ENCODE assay signal across 20 cellular contexts in genomic region chr1:76086597-76086996, GRCh38. TPM values are rescaled to one million over a fixed set of nuclear protein-coding genes. Genes with fewer than 3 reads are reported as not detected.
"Had no signal": no experiment of that assay in that cellular context is flagged by ENCODE, and none has a peak within 500 bp of the region (broad histone marks: within the 10 kb centered on the region; RNA-seq: fewer than 3 reads in every experiment).

No MANE protein-coding gene starts in this region.

- H3K4me3 Mint-ChIP-seq: activated naive CD4-positive, alpha-beta T cell treated with anti-CD3 and anti-CD28 coated beads, Interleukin-2, amount 50 U/mL, for 24 hours; activated T-cell treated with anti-CD3 and anti-CD28 coated beads, Interleukin-2, amount 50 U/mL, for 72 hours had no signal

- H3K36me3 Mint-ChIP-seq: activated naive CD4-positive, alpha-beta T cell treated with anti-CD3 and anti-CD28 coated beads, Interleukin-2, amount 50 U/mL, for 24 hours had no signal

- H3K4me1 ChIP-seq: ascending aorta, lower lobe of right lung, prostate gland, testis had no signal

- H3K9me3 Mint-ChIP-seq: activated naive CD4-positive, alpha-beta T cell treated with anti-CD3 and anti-CD28 coated beads, Interleukin-2, amount 50 U/mL, for 24 hours; activated T-cell treated with anti-CD3 and anti-CD28 coated beads, Interleukin-2, amount 50 U/mL, for 72 hours had no signal

- ATAC-seq: activated T-cell treated with anti-CD3 and anti-CD28 coated beads, Interleukin-2, amount 50 U/mL, for 72 hours; lower lobe of right lung had no signal

- H3K9me3 ChIP-seq: ascending aorta, esophagus squamous epithelium, lower lobe of right lung, prostate gland, testis, upper lobe of left lung had no signal

- H3K36me3 ChIP-seq: ascending aorta, esophagus squamous epithelium, lower lobe of right lung, prostate gland, upper lobe of left lung, WERI-Rb-1 had no signal

- H3K27me3 ChIP-seq: ascending aorta, esophagus squamous epithelium, testis, upper lobe of left lung had no signal

- H3K27ac ChIP-seq: ascending aorta, coronary artery, esophagus squamous epithelium, lower lobe of right lung, prostate gland, testis, upper lobe of left lung, WERI-Rb-1 had no signal

- H3K4me1 Mint-ChIP-seq: activated naive CD4-positive, alpha-beta T cell treated with anti-CD3 and anti-CD28 coated beads, Interleukin-2, amount 50 U/mL, for 24 hours had no signal

- H3K27ac Mint-ChIP-seq: activated naive CD4-positive, alpha-beta T cell treated with anti-CD3 and anti-CD28 coated beads, Interleukin-2, amount 50 U/mL, for 24 hours; activated T-cell treated with anti-CD3 and anti-CD28 coated beads, Interleukin-2, amount 50 U/mL, for 72 hours had no signal

- DNase-seq: activated CD4-positive, alpha-beta T cell treated with anti-CD3 and anti-CD28 coated beads, Interleukin-2, amount 50 U/mL, for 4 hours; activated effector memory CD4-positive, alpha-beta T cell treated with anti-CD3 and anti-CD28 coated beads, Interleukin-2, amount 50 U/mL, for 16 hours; activated T-cell treated with anti-CD3 and anti-CD28 coated beads, Interleukin-2, amount 50 U/mL, for 72 hours; effector CD4-positive, alpha-beta T cell; esophagus squamous epithelium; left cardiac atrium; lower lobe of right lung; midbrain; occipital lobe; right cardiac atrium; stimulated activated CD4-positive, alpha-beta T cell treated with anti-CD3 and anti-CD28 coated beads, Interleukin-15, amount 100 ng/mL, for 24 hours; stimulated activated CD4-positive, alpha-beta T cell treated with anti-CD3 and anti-CD28 coated beads, Interleukin-2, amount 100 ng/mL, for 48 hours; testis; upper lobe of left lung; WERI-Rb-1 had no signal

- H3K4me3 ChIP-seq: ascending aorta, coronary artery, esophagus squamous epithelium, lower lobe of right lung, prostate gland, testis, upper lobe of left lung had no signal

RNA-seq across cellular contexts. Expression of gene ST6GALNAC3, which starts 12.1 kb away (rescaled TPM):
- total RNA-seq: myocyte had no signal
